In genomic region chr7:152600266-152600665, GRCh38 we compare ENCODE assay signal across 1 cellular context.
TF ChIP-seq lines count a peak whose summit lies in the region.

No MANE protein-coding gene starts in this region.

TF ChIP-seq in K562, 482 proteins besides CTCF, POLR2A, EP300 and RAD21 (continued from another document):
- TF ChIP-seq PKNOX1 (IDR thresholded peaks at IDR 0.05) (peak; percentile 64; the same call in 1 of the 2 replicates), EWSR1 (IDR thresholded peaks at IDR 0.05; ENCODE audit: borderline replicate concordance, low read depth, partially characterized antibody) (no peak), ARID3B (CRISPR knock-in tag; IDR thresholded peaks at IDR 0.05; ENCODE audit: borderline replicate concordance) (no peak)
